ENCODE assay signal across 8 cellular contexts in the genomic region with DNA sequence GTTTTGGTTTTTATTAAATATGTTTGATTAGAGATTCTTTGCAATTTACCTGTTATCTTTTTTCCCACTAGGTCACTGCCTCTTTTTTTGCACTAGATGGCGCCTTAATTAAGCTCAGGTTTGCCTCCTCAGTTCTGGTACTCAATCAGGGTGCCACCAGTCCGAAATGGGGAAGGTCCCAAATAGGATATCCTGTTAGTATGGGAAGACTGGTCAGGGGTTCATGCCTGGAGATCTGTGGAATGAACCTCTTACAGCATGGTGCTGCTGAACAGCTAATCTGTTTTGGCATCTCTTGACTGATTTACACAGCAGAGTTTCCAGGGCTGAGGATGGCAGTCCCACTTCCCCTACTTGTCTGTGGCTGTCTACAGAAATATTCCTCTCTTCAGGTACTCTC. TPM values are rescaled to one million over a fixed set of nuclear protein-coding genes. Genes with fewer than 3 reads are reported as not detected.
DNase-seq lines count a peak whose midpoint lies in the region; ATAC-seq and TF ChIP-seq lines count a peak whose summit lies in the region.

No MANE protein-coding gene starts in this region.

- H3F3A ChIP-seq in neural progenitor cell (ENCODE audit: low read depth), result no peaks in the 10 kb centered on the region

- no peaks in the 10 kb centered on the region for H3K4me1 ChIP-seq in neural progenitor cell

- no peaks in the 10 kb centered on the region for H3K9me3 Mint-ChIP-seq in activated T-cell treated with anti-CD3 and anti-CD28 coated beads, Interleukin-2, amount 50 U/mL, for 4 hours
- H3K9me3 Mint-ChIP-seq in MCF 10A (ENCODE audit: unreplicated experiment), result no peaks in the 10 kb centered on the region
- H3K9me3 Mint-ChIP-seq in neural progenitor cell, result no peaks in the 10 kb centered on the region

- ATAC-seq in activated T-cell treated with anti-CD3 and anti-CD28 coated beads, Interleukin-2, amount 50 U/mL, for 4 hours, result no peak
- ATAC-seq in GM21515 (IDR thresholded peaks at IDR 0.05; ENCODE audit: unreplicated experiment) (no peak), HG02571 (IDR thresholded peaks at IDR 0.05; ENCODE audit: unreplicated experiment) (no peak)

- CTCF ChIA-PET in MCF 10A (lab: Yijun Ruan, JAX), result interaction anchor here (0.6 to 3.5 kb wide), 13 partner anchors 10 to 1561 kb away, joined by 3 to 30 read pairs (median 3); partner anchors contain the start of gene VSIG1

- no TSS peak for BruUV-seq in MCF 10A (replicated peaks; lab: Mats Ljungman, UMichigan)

- no peaks in the 10 kb centered on the region for H3K36me3 ChIP-seq in neural progenitor cell

- no peaks in the 10 kb centered on the region for H3K27me3 ChIP-seq in neural progenitor cell

- H3K9me3 ChIP-seq in neural progenitor cell (ENCODE audit: low read depth), result peaks cover 7% of the 10 kb centered on the region

- POLR2A ChIA-PET in MCF 10A (lab: Yijun Ruan, JAX), result interaction anchor here (0.6 to 2.0 kb wide), 3 partner anchors 19 to 53 kb away, joined by 3 to 10 read pairs (median 3); no protein-coding TSS in a partner anchor

- no peaks in the 10 kb centered on the region for H3K79me2 ChIP-seq in neural progenitor cell (ENCODE audit: low read depth)

- peaks cover 79% of the 10 kb centered on the region for H3K4me1 Mint-ChIP-seq in activated T-cell treated with anti-CD3 and anti-CD28 coated beads, Interleukin-2, amount 50 U/mL, for 4 hours (ENCODE audit: low read depth)
- H3K4me1 Mint-ChIP-seq in MCF 10A (ENCODE audit: insufficient read depth, unreplicated experiment), result no peaks in the 10 kb centered on the region
- H3K4me1 Mint-ChIP-seq in neural progenitor cell, result no peaks in the 10 kb centered on the region

- no peak overlapping the region for H3K9ac ChIP-seq in neural progenitor cell

- H3K27ac Mint-ChIP-seq in MCF 10A (ENCODE audit: low read depth, unreplicated experiment) (no peak overlapping the region), neural progenitor cell (no peak overlapping the region)

- peak overlapping the region; percentile 76 for H3K4me3 Mint-ChIP-seq in activated T-cell treated with anti-CD3 and anti-CD28 coated beads, Interleukin-2, amount 50 U/mL, for 4 hours
- H3K4me3 Mint-ChIP-seq in MCF 10A (ENCODE audit: unreplicated experiment) (no peak overlapping the region), neural progenitor cell (no peak overlapping the region)

- TF ChIP-seq CTCF in LNCAP (IDR thresholded peaks at IDR 0.05), result peak; percentile 54
- peak; percentile 54 for TF ChIP-seq CTCF in MCF 10A (IDR thresholded peaks at IDR 0.05; ENCODE audit: unreplicated experiment)
- peak; percentile 51 for TF ChIP-seq CTCF in neural progenitor cell (IDR thresholded peaks at IDR 0.05)

- H3K27ac ChIP-seq in neural progenitor cell, result no peak overlapping the region

- no peak overlapping the region for H3K4me3 ChIP-seq in neural progenitor cell

- H3K27me3 Mint-ChIP-seq in activated T-cell treated with anti-CD3 and anti-CD28 coated beads, Interleukin-2, amount 50 U/mL, for 4 hours (ENCODE audit: low read depth), result no peaks in the 10 kb centered on the region
- H3K27me3 Mint-ChIP-seq in MCF 10A (ENCODE audit: insufficient read depth, unreplicated experiment), result peaks cover 77% of the 10 kb centered on the region
- H3K27me3 Mint-ChIP-seq in neural progenitor cell (ENCODE audit: insufficient read depth, low read depth), result peaks cover 5% of the 10 kb centered on the region

- no peaks in the 10 kb centered on the region for H4K20me1 ChIP-seq in neural progenitor cell (ENCODE audit: low read depth)

- H3K36me3 Mint-ChIP-seq in activated T-cell treated with anti-CD3 and anti-CD28 coated beads, Interleukin-2, amount 50 U/mL, for 4 hours (ENCODE audit: insufficient read depth), result no peaks in the 10 kb centered on the region
- H3K36me3 Mint-ChIP-seq in MCF 10A (ENCODE audit: insufficient read depth, unreplicated experiment) (peaks cover 6% of the 10 kb centered on the region), neural progenitor cell (no peaks in the 10 kb centered on the region)

- intact Hi-C loops in MCF 10A (cut with micrococcal nuclease), result loop anchor here (1.0 kb wide), 1 partner anchor 52 kb away; no protein-coding TSS in a partner anchor

- H2AFZ ChIP-seq in neural progenitor cell (replicated peaks), result no peak overlapping the region

- no peak for DNase-seq in activated T-cell treated with anti-CD3 and anti-CD28 coated beads, Interleukin-2, amount 50 U/mL, for 4 hours
- DNase-seq in activated T-cell treated with anti-CD3 and anti-CD28 coated beads, Interleukin-2, amount 50 U/mL, for 1 hour, result no peak
- peak; percentile 44 for DNase-seq in MCF 10A (ENCODE audit: unreplicated experiment)
- DNase-seq in neural progenitor cell (ENCODE audit: low spot score), result peak; percentile 15
- no peak for DNase-seq in NCI-H1048 (lab: John Stamatoyannopoulos, UW)

- H3K4me2 ChIP-seq in neural progenitor cell, result no peak overlapping the region

RNA-seq across cellular contexts. Expression of gene VSIG1, which starts 24.2 kb away (rescaled TPM):
- total RNA-seq in activated T-cell treated with anti-CD3 and anti-CD28 coated beads, Interleukin-2, amount 50 U/mL, for 4 hours, result under 1 TPM in 1 of 3 donors, not detected in 2; 0.57 TPM
- total RNA-seq in MCF 10A (2022), result 1.2 and 1.8 TPM in 2 replicates
- 0.15 and 0.22 TPM in 2 replicates for total RNA-seq in neural progenitor cell (ENCODE audit: low replicate concordance)

RNA-seq across cellular contexts. Expression of gene TEX13B, which starts 38.5 kb away (rescaled TPM):
- total RNA-seq in activated T-cell treated with anti-CD3 and anti-CD28 coated beads, Interleukin-2, amount 50 U/mL, for 4 hours, result not detected
- total RNA-seq in MCF 10A (2022), result not detected in 2 replicates
- total RNA-seq in neural progenitor cell (ENCODE audit: low replicate concordance), result not detected in 2 replicates

Comparison
In these comparisons a context has a peak if more than half of its experiments do, and no peak if none do; other contexts are left out.
1. DNase-seq: peak in MCF 10A (single experiment) and neural progenitor cell (single experiment); none in activated T-cell treated with anti-CD3 and anti-CD28 coated beads, Interleukin-2, amount 50 U/mL, for 4 hours (single experiment), activated T-cell treated with anti-CD3 and anti-CD28 coated beads, Interleukin-2, amount 50 U/mL, for 1 hour (single experiment) and NCI-H1048 (single experiment).
2. Peak in every context shown above with its lines, with median percentiles within 50 percentile points of each other: CTCF ChIP-seq.